In genomic region chrX:106726485-106727437, GRCh38 we compare ENCODE assay signal across 8 cellular contexts. TPM values are rescaled to one million over a fixed set of nuclear protein-coding genes. Genes with fewer than 3 reads are reported as not detected.
DNase-seq lines count a peak whose midpoint lies in the region; ATAC-seq and TF ChIP-seq lines count a peak whose summit lies in the region.

RNF128 (plus strand) TSS chrX:106726701; CDS start chrX:106726914, 213 bp downstream.

- no peaks in the 10 kb centered on the region for H4K20me1 ChIP-seq in hepatocyte (ENCODE audit: insufficient read depth, poor library complexity, severe bottlenecking)

- peaks cover 4% of the 10 kb centered on the region for H3K4me1 Mint-ChIP-seq in activated naive CD8-positive, alpha-beta T cell treated with anti-CD3 and anti-CD28 coated beads, Interleukin-2, amount 10 ng/mL, durations not matched to agents 7 days and 5 days

- ATAC-seq in GM18498 (IDR thresholded peaks at IDR 0.05; ENCODE audit: unreplicated experiment) (peak; percentile 61), GM21367 (IDR thresholded peaks at IDR 0.05; ENCODE audit: unreplicated experiment) (no peak)
- ATAC-seq in activated naive CD8-positive, alpha-beta T cell treated with anti-CD3 and anti-CD28 coated beads, Interleukin-2, amount 10 ng/mL, durations not matched to agents 7 days and 5 days (ENCODE audit: low read depth) = peak; percentile 63

- POLR2A ChIA-PET in activated naive CD8-positive, alpha-beta T cell treated with anti-CD3 and anti-CD28 coated beads, Interleukin-2, amount 10 ng/mL, durations not matched to agents 7 days and 5 days (lab: Charles Lee) = no interaction called here

- H3K4me3 ChIP-seq in hepatocyte = peak within 1 kb of the TSS; percentile 40

- no peaks in the 10 kb centered on the region for H3K9me2 ChIP-seq in hepatocyte (replicated peaks; ENCODE audit: insufficient read depth)

- no peak within 1 kb of the TSS for H3K27ac Mint-ChIP-seq in activated naive CD8-positive, alpha-beta T cell treated with anti-CD3 and anti-CD28 coated beads, Interleukin-2, amount 10 ng/mL, durations not matched to agents 7 days and 5 days

- peak within 1 kb of the TSS; percentile 53 for H3K27ac ChIP-seq in hepatocyte

- H3K27me3 Mint-ChIP-seq in activated naive CD8-positive, alpha-beta T cell treated with anti-CD3 and anti-CD28 coated beads, Interleukin-2, amount 10 ng/mL, durations not matched to agents 7 days and 5 days = peaks cover 37% of the 10 kb centered on the region

- DNase-seq in NCI-H2081 (lab: John Stamatoyannopoulos, UW) (peak; percentile 89 to 96), hepatocyte (ENCODE audit: low spot score) (peak; percentile 76), putamen (ENCODE audit: low spot score) (peak; percentile 31), dedifferentiated amniotic fluid mesenchymal stem cell (ENCODE audit: extremely low spot score) (no peak)
- peak; percentile 30 for DNase-seq in activated naive CD8-positive, alpha-beta T cell treated with anti-CD3 and anti-CD28 coated beads, Interleukin-2, amount 10 ng/mL, durations not matched to agents 7 days and 5 days
- no peak for DNase-seq in activated CD4-positive, CD25-positive, alpha-beta regulatory T cell treated with anti-CD3 and anti-CD28 coated beads, Interleukin-2, amount 50 U/mL, for 72 hours

- H3K9me3 ChIP-seq in hepatocyte (ENCODE audit: low read depth) = no peaks in the 10 kb centered on the region

- no peaks in the 10 kb centered on the region for H3K4me1 ChIP-seq in hepatocyte (ENCODE audit: insufficient read depth)

- no peaks in the 10 kb centered on the region for H3K36me3 ChIP-seq in hepatocyte (replicated peaks; ENCODE audit: insufficient read depth, low read depth)

- H3K4me2 ChIP-seq in hepatocyte = peak within 1 kb of the TSS; percentile 83

- TF ChIP-seq CTCF in hepatocyte (IDR thresholded peaks at IDR 0.05; ENCODE audit: poor library complexity) = no peak

- H2AFZ ChIP-seq in hepatocyte = peak within 1 kb of the TSS; percentile 71

- peak within 1 kb of the TSS; percentile 66 for H3K4me3 Mint-ChIP-seq in activated naive CD8-positive, alpha-beta T cell treated with anti-CD3 and anti-CD28 coated beads, Interleukin-2, amount 10 ng/mL, durations not matched to agents 7 days and 5 days

- H3K79me2 ChIP-seq in hepatocyte = peaks cover 8% of the 10 kb centered on the region

- no peaks in the 10 kb centered on the region for H3K9me3 Mint-ChIP-seq in activated naive CD8-positive, alpha-beta T cell treated with anti-CD3 and anti-CD28 coated beads, Interleukin-2, amount 10 ng/mL, durations not matched to agents 7 days and 5 days

- WGBS in hepatocyte (ENCODE audit: low lambda C conversion rate, missing lambda C conversion rate) = 35% methylated on average over 78 of the region's 79 CpGs

- H3K27me3 ChIP-seq in hepatocyte = no peaks in the 10 kb centered on the region

- no peaks in the 10 kb centered on the region for H3K36me3 Mint-ChIP-seq in activated naive CD8-positive, alpha-beta T cell treated with anti-CD3 and anti-CD28 coated beads, Interleukin-2, amount 10 ng/mL, durations not matched to agents 7 days and 5 days

RNA-seq across cellular contexts. Expression of gene RNF128, which starts in this region (rescaled TPM):
- total RNA-seq in activated naive CD8-positive, alpha-beta T cell treated with anti-CD3 and anti-CD28 coated beads, Interleukin-2, amount 10 ng/mL, durations not matched to agents 7 days and 5 days = not detected
- 95.0 and 101 TPM in 2 replicates for total RNA-seq in hepatocyte
- 39.2 and 58.0 TPM in 2 replicates for polyA plus RNA-seq in hepatocyte

Comparison
In these comparisons a context has a peak if more than half of its experiments do, and no peak if none do; other contexts are left out.
1. RNA of gene RNF128 (total RNA-seq): 95.0 to 101 TPM in hepatocyte; not detected in activated naive CD8-positive, alpha-beta T cell treated with anti-CD3 and anti-CD28 coated beads, Interleukin-2, amount 10 ng/mL, durations not matched to agents 7 days and 5 days; every median in the first group is over 10 times any median in the second.
2. Peak in DNase-seq and ATAC-seq in activated naive CD8-positive, alpha-beta T cell treated with anti-CD3 and anti-CD28 coated beads, Interleukin-2, amount 10 ng/mL, durations not matched to agents 7 days and 5 days; RNA of the gene not detected or under 1 TPM.
3. DNase-seq: peak in NCI-H2081 (2 of 2), hepatocyte (single experiment) and putamen (single experiment); none in dedifferentiated amniotic fluid mesenchymal stem cell (single experiment) and activated CD4-positive, CD25-positive, alpha-beta regulatory T cell treated with anti-CD3 and anti-CD28 coated beads, Interleukin-2, amount 50 U/mL, for 72 hours (single experiment).